In genomic region chr11:115363921-115364320, GRCh38 we compare ENCODE assay signal across 33 cellular contexts.
"Had no signal": no experiment of that assay in that cellular context is flagged by ENCODE, and none has a peak within 500 bp of the region (broad histone marks: within the 10 kb centered on the region; RNA-seq: fewer than 3 reads in every experiment).

No MANE protein-coding gene starts in this region.

- H3K27ac ChIP-seq: adrenal gland, ascending aorta, body of pancreas, brain microvascular endothelial cell, breast epithelium, VCaP had no signal

- H3K36me3 ChIP-seq: adrenal gland, ascending aorta, brain microvascular endothelial cell, breast epithelium had no signal

- ATAC-seq: activated CD8-positive, alpha-beta T cell treated with anti-CD3 and anti-CD28 coated beads for 36 hours; activated naive CD4-positive, alpha-beta T cell treated with anti-CD3 and anti-CD28 coated beads, Interleukin-2, amount 50 U/mL, for 72 hours; activated T-cell treated with anti-CD3 and anti-CD28 coated beads, Interleukin-2, amount 50 U/mL, for 4 hours; activated T-helper 17 cell treated with anti-CD3 and anti-CD28 coated beads, Interleukin-2, amount 50 U/mL, for 72 hours; body of pancreas had no signal

- H3K4me3 ChIP-seq: adrenal gland, ascending aorta, body of pancreas, breast epithelium had no signal

- H3K4me1 ChIP-seq: adrenal gland, ascending aorta, body of pancreas, breast epithelium had no signal

- H3K27me3 ChIP-seq: adrenal gland, ascending aorta, body of pancreas, brain microvascular endothelial cell, breast epithelium had no signal

- H3K9me3 ChIP-seq: adrenal gland, ascending aorta, body of pancreas, breast epithelium had no signal

- DNase-seq: activated B cell treated with CpG ODN at 0.5 μM for 24 hours; activated CD4-positive, alpha-beta memory T cell treated with anti-CD3 and anti-CD28 coated beads for 36 hours; activated CD4-positive, alpha-beta T cell treated with anti-CD3 and anti-CD28 coated beads for 4 hours; activated CD4-positive, alpha-beta T cell treated with anti-CD3 and anti-CD28 coated beads, Interleukin-2, amount 10 ng/mL, durations not matched to agents 24 days and 14 days; activated CD4-positive, alpha-beta T cell treated with anti-CD3 and anti-CD28 coated beads, Interleukin-2, amount 50 U/mL, for 1 hour; activated CD4-positive, alpha-beta T cell treated with anti-CD3 and anti-CD28 coated beads, Interleukin-2, amount 50 U/mL, for 4 hours; activated CD4-positive, CD25-positive, alpha-beta regulatory T cell treated with anti-CD3 and anti-CD28 coated beads, Interleukin-2, amount 50 U/mL, for 72 hours; activated CD8-positive, alpha-beta memory T cell treated with anti-CD3 and anti-CD28 coated beads, Interleukin-2, amount 50 U/mL, for 4 hours; activated CD8-positive, alpha-beta T cell treated with anti-CD3 and anti-CD28 coated beads for 36 hours; activated effector memory CD4-positive, alpha-beta T cell treated with anti-CD3 and anti-CD28 coated beads, Interleukin-2, amount 50 U/mL, for 16 hours; activated gamma-delta T cell treated with Interleukin-2 at 50 U/mL for 16 hours; activated naive CD4-positive, alpha-beta T cell; activated naive CD4-positive, alpha-beta T cell treated with anti-CD3 and anti-CD28 coated beads for 36 hours; activated naive CD4-positive, alpha-beta T cell treated with anti-CD3 and anti-CD28 coated beads, Interleukin-2, amount 50 U/mL, for 16 hours; activated naive CD8-positive, alpha-beta T cell treated with anti-CD3 and anti-CD28 coated beads for 36 hours; activated T-cell treated with anti-CD3 and anti-CD28 coated beads for 4 hours; activated T-cell treated with anti-CD3 and anti-CD28 coated beads, Interleukin-2, amount 50 U/mL, for 1 hour; activated T-cell treated with anti-CD3 and anti-CD28 coated beads, Interleukin-2, amount 50 U/mL, for 4 hours; activated T-cell treated with anti-CD3 and anti-CD28 coated beads, Interleukin-2, amount 50 U/mL, for 72 hours; adrenal gland; amygdala; anterior cingulate cortex; body of pancreas; brain microvascular endothelial cell; central memory CD4-positive, alpha-beta T cell; T-helper 1 cell; T-helper 2 cell; T-helper 9 cell had no signal
